27 cellular contexts compared by ENCODE assay signal in genomic region chr22:46466255-46466676, GRCh38.
DNase-seq lines count a peak whose midpoint lies in the region; ATAC-seq and TF ChIP-seq lines count a peak whose summit lies in the region.
"Had no signal": no experiment of that assay in that cellular context is flagged by ENCODE, and none has a peak within 500 bp of the region (broad histone marks: within the 10 kb centered on the region; RNA-seq: fewer than 3 reads in every experiment).

No MANE protein-coding gene starts in this region.

- H2BK12ac ChIP-seq in H9 (ENCODE audit: insufficient read length, low read depth, low read length): no peak overlapping the region

- H3K4me1 Mint-ChIP-seq in MCF 10A (ENCODE audit: insufficient read depth, unreplicated experiment): peaks cover 8% of the 10 kb centered on the region
- H3K4me1 Mint-ChIP-seq in H9: peaks cover 0 to 6% of the 10 kb centered on the region in 2 experiments; a peak in 1 of 4 replicates
- H3K4me1 Mint-ChIP-seq in mesothelial cell of epicardium: peaks cover 35% of the 10 kb centered on the region
- H3K4me1 Mint-ChIP-seq: CD4-positive, CD25-positive, alpha-beta regulatory T cell had no signal

- no peaks in the 10 kb centered on the region for H3K27me3 ChIP-seq in mammary epithelial cell (ENCODE audit: insufficient read depth, low read length)
- H3K27me3 ChIP-seq in breast epithelium: no peaks in the 10 kb centered on the region
- H3K27me3 ChIP-seq in lower lobe of right lung (ENCODE audit: low read depth): no peaks in the 10 kb centered on the region
- no peaks in the 10 kb centered on the region for H3K27me3 ChIP-seq in upper lobe of right lung
- H3K27me3 ChIP-seq in H9 (ENCODE audit: insufficient read depth, low read length): no peaks in the 10 kb centered on the region
- H3K27me3 ChIP-seq: BE2C had no signal

- TF ChIP-seq CTCF in MCF 10A (IDR thresholded peaks at IDR 0.05; ENCODE audit: unreplicated experiment) (no peak), mammary epithelial cell (conservative IDR thresholded peaks at IDR 0.05 in 1 of 2, IDR thresholded peaks at IDR 0.05 in 1 of 2; ENCODE audit: extremely low read depth in 1 of 2, insufficient read depth in 1 of 2, low read depth in 1 of 2, low read length in 2 of 2) (no peak), breast epithelium (IDR thresholded peaks at IDR 0.05) (no peak), lower lobe of right lung (IDR thresholded peaks at IDR 0.05) (no peak), upper lobe of right lung (IDR thresholded peaks at IDR 0.05) (no peak), H9 (conservative IDR thresholded peaks at IDR 0.05) (no peak), mesothelial cell of epicardium (IDR thresholded peaks at IDR 0.05; ENCODE audit: unreplicated experiment) (no peak)

- H3K36me3 Mint-ChIP-seq in MCF 10A (ENCODE audit: insufficient read depth, unreplicated experiment) (peaks cover 27% of the 10 kb centered on the region), H9 (ENCODE audit: insufficient read depth in 1 of 3, low read depth in 3 of 3) (peaks cover 1 to 18% (median 17%) of the 10 kb centered on the region in 3 experiments; a peak in 6 of 7 replicates), mesothelial cell of epicardium (peaks cover 2% of the 10 kb centered on the region)
- H3K36me3 Mint-ChIP-seq: CD4-positive, CD25-positive, alpha-beta regulatory T cell had no signal

- peaks cover 25% of the 10 kb centered on the region for H3K4me1 ChIP-seq in mammary epithelial cell (ENCODE audit: insufficient read depth, low read length)
- H3K4me1 ChIP-seq in breast epithelium: no peaks in the 10 kb centered on the region
- H3K4me1 ChIP-seq in lower lobe of right lung: peaks cover 5% of the 10 kb centered on the region
- H3K4me1 ChIP-seq in upper lobe of right lung: peaks cover 14% of the 10 kb centered on the region
- H3K4me1 ChIP-seq in H9 (ENCODE audit: insufficient read depth, low read length): no peaks in the 10 kb centered on the region
- H3K4me1 ChIP-seq: BE2C, HAP-1 had no signal

- no peak overlapping the region for H2BK15ac ChIP-seq in H9 (ENCODE audit: low read depth, low read length)

- no peak overlapping the region for H3K27ac ChIP-seq in mammary epithelial cell (ENCODE audit: insufficient read depth, low read depth, low read length)
- peak overlapping the region; percentile 50 to 58 for H3K27ac ChIP-seq in breast epithelium
- H3K27ac ChIP-seq in lower lobe of right lung: peak overlapping the region; percentile 53
- H3K27ac ChIP-seq in upper lobe of right lung: peak overlapping the region; percentile 6
- no peak overlapping the region for H3K27ac ChIP-seq in H9 (ENCODE audit: insufficient read length, low read depth, low read length)
- H3K27ac ChIP-seq: 22Rv1, GM23248, HL-60, PC-9, SK-N-MC had no signal

- no peak overlapping the region for H2AFZ ChIP-seq in mammary epithelial cell (ENCODE audit: low read depth, low read length)
- no peak overlapping the region for H2AFZ ChIP-seq in H9 (ENCODE audit: low read length)
- H2AFZ ChIP-seq: GM23248, PC-9 had no signal

- H3K4me3 ChIP-seq in mammary epithelial cell (replicated peaks in 1 of 3; ENCODE audit: insufficient read depth in 1 of 3, low read depth in 2 of 3, low read length in 3 of 3): no peak overlapping the region
- H3K4me3 ChIP-seq in breast epithelium: no peak overlapping the region
- no peak overlapping the region for H3K4me3 ChIP-seq in lower lobe of right lung
- no peak overlapping the region for H3K4me3 ChIP-seq in upper lobe of right lung
- H3K4me3 ChIP-seq: GM23248, HAP-1, PC-9, SK-N-MC had no signal

- H3K9ac ChIP-seq in mammary epithelial cell (ENCODE audit: insufficient read depth, low read length) (no peak overlapping the region), H9 (ENCODE audit: extremely low read depth, insufficient read length, low read length) (no peak overlapping the region)
- H3K9ac ChIP-seq: GM23248 had no signal

- ATAC-seq in lower lobe of right lung: peak; percentile 16 to 42
- peak; percentile 42 for ATAC-seq in upper lobe of right lung

- no peak overlapping the region for H4K5ac ChIP-seq in H9 (ENCODE audit: insufficient read length, low read depth, low read length)

- peak overlapping the region; percentile 74 for H3K27ac Mint-ChIP-seq in MCF 10A (ENCODE audit: low read depth, unreplicated experiment)
- no peak overlapping the region for H3K27ac Mint-ChIP-seq in H9
- no peak overlapping the region for H3K27ac Mint-ChIP-seq in mesothelial cell of epicardium
- H3K27ac Mint-ChIP-seq: CD4-positive, CD25-positive, alpha-beta regulatory T cell had no signal

- no peak overlapping the region for H4K91ac ChIP-seq in H9 (ENCODE audit: insufficient read length, low read depth, low read length)

- H3K4me3 Mint-ChIP-seq in MCF 10A (ENCODE audit: unreplicated experiment) (no peak overlapping the region), H9 (no peak overlapping the region), mesothelial cell of epicardium (no peak overlapping the region)
- H3K4me3 Mint-ChIP-seq: CD4-positive, CD25-positive, alpha-beta regulatory T cell had no signal

- H4K8ac ChIP-seq in H9 (replicated peaks; ENCODE audit: insufficient read length, low read depth, low read length): no peak overlapping the region

- H2BK20ac ChIP-seq in H9 (ENCODE audit: low read depth, low read length, poor library complexity, severe bottlenecking): no peak overlapping the region

- DNase-seq in MCF 10A (ENCODE audit: unreplicated experiment) (no peak), mammary epithelial cell (no peak), breast epithelium (ENCODE audit: low spot score in 2 of 2) (no peak), lower lobe of right lung (no peak), upper lobe of right lung (peak; percentile 70), H9 (no peak), mesothelial cell of epicardium (ENCODE audit: low spot score in 2 of 2, unreplicated experiment in 2 of 2) (no peak), NOMO-1 (lab: John Stamatoyannopoulos, UW; ENCODE audit: unreplicated experiment in 2 of 2) (no peak)
- DNase-seq: ACHN; BE2C; CD4-positive, CD25-positive, alpha-beta regulatory T cell; GM23248; Karpas-422; NCI-H1092 treated with DMSO at 0.1 percent for 48 hours; NCI-H1436; NCI-H187; NCI-H2081 treated with DMSO at 0.1 percent for 48 hours; NCI-H446; NCI-H524 treated with DMSO at 0.1 percent for 48 hours; NCI-H774; NK-92 treated with Interleukin-12 subunit alpha and Interleukin-12 subunit beta, amount 100 ng/mL, for 24 hours; PC-9; SHP77 had no signal

- no peak overlapping the region for H2AK5ac ChIP-seq in H9 (ENCODE audit: insufficient read length, low read length)

- H3K4ac ChIP-seq in H9 (ENCODE audit: low read depth, low read length): no peak overlapping the region

- BruUV-seq in MCF 10A (replicated peaks; lab: Mats Ljungman, UMichigan) (no TSS peak), mammary epithelial cell (replicated peaks; lab: Mats Ljungman, UMichigan) (no TSS peak)

- intact Hi-C loops in MCF 10A (cut with micrococcal nuclease): no loop called here
- intact Hi-C loops in mammary epithelial cell (cut with micrococcal nuclease): no loop called here
- intact Hi-C loops in breast epithelium (cut with DNase I; ENCODE audit: low total_unique reads): no loop called here
- intact Hi-C loops in lower lobe of right lung (cut with DNase I): no loop called here
- intact Hi-C loops in upper lobe of right lung (cut with DNase I): no loop called here

- no peak overlapping the region for H3K14ac ChIP-seq in H9 (ENCODE audit: insufficient read depth, low read length)

- CTCF ChIA-PET in MCF 10A (lab: Yijun Ruan, JAX): interaction anchor here (1.2 kb wide), 1 partner anchor 9 kb away, joined by 3 read pairs; no protein-coding TSS in a partner anchor
- CTCF ChIA-PET in mammary epithelial cell (lab: Charles Lee; ENCODE audit: low non-redundant PET): no interaction called here

- H4K20me1 ChIP-seq in mammary epithelial cell (ENCODE audit: insufficient read depth, low read length) (no peaks in the 10 kb centered on the region), H9 (ENCODE audit: control insufficient read depth, insufficient read depth, insufficient read length) (no peaks in the 10 kb centered on the region)

- WGBS in mammary epithelial cell (ENCODE audit: low coverage, missing lambda C conversion rate): 79% methylated on average over 7 of the region's 10 CpGs
- no CpG with 5 or more reads among the region's 10 CpGs for WGBS in H9 (ENCODE audit: extremely low coverage, insufficient read length, low lambda C conversion rate)

- H3K23me2 ChIP-seq in H9 (ENCODE audit: insufficient read length, low read depth, low read length, poor library complexity, severe bottlenecking): no peaks in the 10 kb centered on the region

- H3K18ac ChIP-seq in H9 (ENCODE audit: insufficient read length, low read depth, low read length): no peak overlapping the region

- POLR2A ChIA-PET in MCF 10A (lab: Yijun Ruan, JAX): no interaction called here

- H3K79me1 ChIP-seq in H9 (ENCODE audit: insufficient read depth, low read depth, low read length, poor library complexity, severe bottlenecking): no peaks in the 10 kb centered on the region

- TF ChIP-seq POLR2A in breast epithelium (IDR thresholded peaks at IDR 0.05): no peak

- H3K56ac ChIP-seq in H9 (ENCODE audit: insufficient read length, low read depth, low read length): no peak overlapping the region

- H3K36me3 ChIP-seq in mammary epithelial cell (ENCODE audit: insufficient read depth, low read length): no peaks in the 10 kb centered on the region
- H3K36me3 ChIP-seq in breast epithelium: no peaks in the 10 kb centered on the region
- H3K36me3 ChIP-seq in lower lobe of right lung: no peaks in the 10 kb centered on the region
- no peaks in the 10 kb centered on the region for H3K36me3 ChIP-seq in upper lobe of right lung
- H3K36me3 ChIP-seq: BE2C had no signal

- no peak overlapping the region for H3K23ac ChIP-seq in H9 (ENCODE audit: insufficient read length, low read depth, low read length)

- no peak overlapping the region for H3T11ph ChIP-seq in H9 (ENCODE audit: low read length)

- H2BK120ac ChIP-seq in H9 (ENCODE audit: low read depth, low read length, poor library complexity, severe bottlenecking): no peak overlapping the region

- no peaks in the 10 kb centered on the region for H3K27me3 Mint-ChIP-seq in MCF 10A (ENCODE audit: insufficient read depth, unreplicated experiment)
- no peaks in the 10 kb centered on the region for H3K27me3 Mint-ChIP-seq in H9 (ENCODE audit: low read depth)
- H3K27me3 Mint-ChIP-seq in mesothelial cell of epicardium (ENCODE audit: low read depth): peaks cover 24% of the 10 kb centered on the region
- H3K27me3 Mint-ChIP-seq: CD4-positive, CD25-positive, alpha-beta regulatory T cell had no signal

- peaks cover 56% of the 10 kb centered on the region for H3K79me2 ChIP-seq in mammary epithelial cell (ENCODE audit: insufficient read depth, low read length)
- H3K79me2 ChIP-seq in H9 (ENCODE audit: insufficient read depth, low read length): no peaks in the 10 kb centered on the region

- H3K9me3 Mint-ChIP-seq in MCF 10A (ENCODE audit: unreplicated experiment): no peaks in the 10 kb centered on the region
- peaks cover 4 to 8% of the 10 kb centered on the region in 2 experiments; a peak in 3 of 5 replicates for H3K9me3 Mint-ChIP-seq in H9
- H3K9me3 Mint-ChIP-seq in mesothelial cell of epicardium: no peaks in the 10 kb centered on the region

- dilution Hi-C loops in mammary epithelial cell (cut with HindIII; ENCODE audit: low sequenced_read_pairs): no loop called here

- in situ Hi-C loops in mammary epithelial cell (cut with MboI; ENCODE audit: low sequenced_read_pairs in 2 of 2): no loop called here

- no peaks in the 10 kb centered on the region for H3K9me3 ChIP-seq in mammary epithelial cell (replicated peaks; ENCODE audit: insufficient read depth, low read length)
- no peaks in the 10 kb centered on the region for H3K9me3 ChIP-seq in breast epithelium
- no peaks in the 10 kb centered on the region for H3K9me3 ChIP-seq in lower lobe of right lung
- H3K9me3 ChIP-seq in upper lobe of right lung: no peaks in the 10 kb centered on the region
- H3K9me3 ChIP-seq in H9 (ENCODE audit: control insufficient read depth, low read depth, low read length): no peaks in the 10 kb centered on the region
- H3K9me3 ChIP-seq: BE2C, HAP-1 had no signal

- no peak overlapping the region for H2BK5ac ChIP-seq in H9 (ENCODE audit: insufficient read length, low read length)

- H3K4me2 ChIP-seq in mammary epithelial cell (ENCODE audit: insufficient read depth, low read depth, low read length) (no peak overlapping the region), H9 (ENCODE audit: insufficient read depth, insufficient read length, low read length) (no peak overlapping the region)
- H3K4me2 ChIP-seq: PC-9 had no signal

Comparison
In these comparisons a context has a peak if more than half of its experiments do, and no peak if none do; other contexts are left out.
1. H3K27ac ChIP-seq: peak in breast epithelium (2 of 2), lower lobe of right lung (single experiment) and upper lobe of right lung (single experiment); none in mammary epithelial cell (single experiment) and H9 (single experiment).